ENCODE assay signal across 9 cellular contexts in the genomic region with DNA sequence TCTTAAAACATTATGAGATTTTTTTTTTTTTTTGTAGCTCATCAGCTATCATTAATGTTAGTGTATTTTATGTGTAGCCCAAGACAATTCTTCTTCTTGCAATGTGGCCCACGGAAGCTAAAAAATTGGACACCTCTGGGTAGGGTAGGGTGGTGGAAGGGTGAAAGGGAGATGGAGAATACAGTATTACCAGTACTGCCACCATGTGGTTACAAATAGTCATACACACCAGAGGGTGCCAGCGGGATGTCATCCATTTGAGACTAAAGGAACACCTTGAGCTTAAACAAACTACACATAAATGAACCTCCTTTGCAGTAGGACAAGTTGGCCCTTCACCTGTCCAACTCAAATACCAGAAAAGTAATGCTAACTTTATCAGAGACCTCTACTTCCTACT.
A peak's percentile ranks its signal among the peaks of the same experiment; 100 is the strongest.
DNase-seq lines count a peak whose midpoint lies in the region; ATAC-seq and TF ChIP-seq lines count a peak whose summit lies in the region.
"Had no signal": no experiment of that assay in that cellular context is flagged by ENCODE, and none has a peak within 500 bp of the region (broad histone marks: within the 10 kb centered on the region; RNA-seq: fewer than 3 reads in every experiment).

No MANE protein-coding gene starts in this region.

- no peaks in the 10 kb centered on the region for H3K36me3 ChIP-seq in A673 (ENCODE audit: insufficient read depth, low read length, poor library complexity, severe bottlenecking)
- H3K36me3 ChIP-seq in trophoblast cell (ENCODE audit: control insufficient read depth in 1 of 2, insufficient read depth in 2 of 2, low read length in 2 of 2): no peaks in the 10 kb centered on the region

- intact Hi-C loops in A673 (cut with micrococcal nuclease; ENCODE audit: unreplicated experiment): loop anchor here (5.0 kb wide), 1 partner anchor 929 kb away; no protein-coding TSS in a partner anchor
- intact Hi-C loops in right cardiac atrium (cut with DNase I): loop anchor here in 2 of 4 donors (10.0 kb wide), 1 partner anchor 927 kb away; no protein-coding TSS in a partner anchor

- BruUV-seq in A673 (replicated peaks; lab: Mats Ljungman, UMichigan): no TSS peak

- H3K4me3 Mint-ChIP-seq in T-helper 17 cell: no peak overlapping the region

- no CpG with 5 or more reads among the region's 2 CpGs for WGBS in trophoblast cell (ENCODE audit: extremely low coverage, insufficient coverage, insufficient read length)
- WGBS in right cardiac atrium: 47% methylated on average over 2 of the region's 2 CpGs

- H3K14ac ChIP-seq in trophoblast cell (ENCODE audit: low read length): no peak overlapping the region

- H3K4me3 ChIP-seq in A673 (ENCODE audit: low read depth, low read length, poor library complexity, severe bottlenecking) (no peak overlapping the region), astrocyte of the spinal cord (ENCODE audit: low read depth, low read length) (no peak overlapping the region), trophoblast cell (ENCODE audit: low read depth, low read length) (no peak overlapping the region), right cardiac atrium (ENCODE audit: low read length) (no peak overlapping the region)
- H3K4me3 ChIP-seq: skin epidermis had no signal

- H3K9ac ChIP-seq in trophoblast cell (ENCODE audit: low read length): no peak overlapping the region

- H3K4me2 ChIP-seq in trophoblast cell (ENCODE audit: low read length): no peak overlapping the region

- no peaks in the 10 kb centered on the region for H3K27me3 ChIP-seq in A673 (replicated peaks; ENCODE audit: insufficient read depth, low read depth, low read length, poor library complexity)
- H3K27me3 ChIP-seq in trophoblast cell (ENCODE audit: insufficient read depth, low read length): no peaks in the 10 kb centered on the region
- H3K27me3 ChIP-seq in right cardiac atrium (ENCODE audit: control insufficient read depth, insufficient read depth): no peaks in the 10 kb centered on the region

- no peak overlapping the region for H2BK5ac ChIP-seq in trophoblast cell (ENCODE audit: low read depth, low read length, poor library complexity)

- POLR2A ChIA-PET in A673 (lab: Charles Lee; ENCODE audit: low non-redundant PET): no interaction called here

- H3K27ac ChIP-seq in A673 (ENCODE audit: low read depth, low read length, poor library complexity, severe bottlenecking) (no peak overlapping the region), trophoblast cell (ENCODE audit: low read depth, low read length) (no peak overlapping the region), right cardiac atrium (ENCODE audit: low read length) (no peak overlapping the region)
- H3K27ac ChIP-seq: skin epidermis had no signal

- no peak overlapping the region for H3K18ac ChIP-seq in trophoblast cell (ENCODE audit: low read length)

- H3K4ac ChIP-seq in trophoblast cell (ENCODE audit: low read depth, low read length): no peak overlapping the region

- CTCF ChIA-PET in A673 (lab: Charles Lee): no interaction called here

- H3K4me1 ChIP-seq in A673 (ENCODE audit: insufficient read depth, low read length, poor library complexity, severe bottlenecking) (no peaks in the 10 kb centered on the region), trophoblast cell (ENCODE audit: control insufficient read depth in 1 of 2, insufficient read depth in 2 of 2, low read length in 2 of 2) (no peaks in the 10 kb centered on the region), right cardiac atrium (ENCODE audit: control insufficient read depth, insufficient read depth, low read length) (no peaks in the 10 kb centered on the region)

- no peak overlapping the region for H2AK5ac ChIP-seq in trophoblast cell (ENCODE audit: low read length)

- H3K36me3 Mint-ChIP-seq in T-helper 17 cell (ENCODE audit: low read depth): no peaks in the 10 kb centered on the region

- peak; percentile 87 for ATAC-seq in GM18520 (IDR thresholded peaks at IDR 0.05; ENCODE audit: unreplicated experiment)
- ATAC-seq in HG03196 (IDR thresholded peaks at IDR 0.05; ENCODE audit: unreplicated experiment): peak; percentile 58
- ATAC-seq in T-helper 17 cell: no peak
- ATAC-seq in right cardiac atrium: no peak

- H3K4me1 Mint-ChIP-seq in T-helper 17 cell: no peaks in the 10 kb centered on the region

- no peak overlapping the region for H2BK12ac ChIP-seq in trophoblast cell (ENCODE audit: low read length)

- H3K27me3 Mint-ChIP-seq in T-helper 17 cell: no peaks in the 10 kb centered on the region

- no peak overlapping the region for H4K91ac ChIP-seq in trophoblast cell (ENCODE audit: low read depth, low read length)

- no peaks in the 10 kb centered on the region for H3K9me3 ChIP-seq in A673 (ENCODE audit: low read depth, low read length, poor library complexity, severe bottlenecking)
- H3K9me3 ChIP-seq in trophoblast cell (ENCODE audit: insufficient read depth, low read depth, low read length): no peaks in the 10 kb centered on the region
- H3K9me3 ChIP-seq in T-helper 17 cell (ENCODE audit: control insufficient read depth, low read length, poor library complexity, severe bottlenecking): peaks cover 4% of the 10 kb centered on the region
- H3K9me3 ChIP-seq in right cardiac atrium (ENCODE audit: control insufficient read depth, low read length): no peaks in the 10 kb centered on the region

- in situ Hi-C loops in astrocyte of the spinal cord (cut with HindIII; ENCODE audit: low sequenced_read_pairs): no loop called here

- no peak overlapping the region for H2AFZ ChIP-seq in trophoblast cell (ENCODE audit: insufficient read depth, low read length, poor library complexity)

- H3K23ac ChIP-seq in trophoblast cell (ENCODE audit: low read length): no peak overlapping the region

- H4K8ac ChIP-seq in trophoblast cell (ENCODE audit: low read depth, low read length): no peak overlapping the region

- no peak overlapping the region for H2BK120ac ChIP-seq in trophoblast cell (ENCODE audit: insufficient read depth, low read length, poor library complexity)

- H4K12ac ChIP-seq in trophoblast cell (ENCODE audit: low read depth, low read length): no peak overlapping the region

- H3K79me1 ChIP-seq in trophoblast cell (ENCODE audit: low read length): no peaks in the 10 kb centered on the region

- H3K79me2 ChIP-seq in trophoblast cell (ENCODE audit: control insufficient read depth, insufficient read depth, low read length, poor library complexity): no peaks in the 10 kb centered on the region

- H3K27ac Mint-ChIP-seq in T-helper 17 cell: no peak overlapping the region

- peak; percentile 40; the same call in 1 of the 2 replicates for TF ChIP-seq CTCF in A673 (conservative IDR thresholded peaks at IDR 0.05; ENCODE audit: low read depth, low read length)
- TF ChIP-seq CTCF in astrocyte of the spinal cord (IDR thresholded peaks at IDR 0.05; ENCODE audit: low read depth, low read length): peak; percentile 16

- peak; percentile 25 for DNase-seq in A673 (ENCODE audit: low spot score)
- DNase-seq in astrocyte of the spinal cord (ENCODE audit: low read depth, low spot score): no peak
- DNase-seq in trophoblast cell: peak; percentile 30 to 66
- DNase-seq in nucleus accumbens (lab: John Stamatoyannopoulos, UW): no peak
- DNase-seq in T-helper 17 cell: no peak
- no peak for DNase-seq in right cardiac atrium

Comparison
In these comparisons a context has a peak if more than half of its experiments do, and no peak if none do; other contexts are left out.
1. DNase-seq: peak in A673 (single experiment) and trophoblast cell (2 of 2); none in astrocyte of the spinal cord (single experiment), nucleus accumbens (0 of 56), T-helper 17 cell (0 of 3) and right cardiac atrium (0 of 3).
2. ATAC-seq: peak in GM18520 (single experiment) and HG03196 (single experiment); none in T-helper 17 cell (single experiment) and right cardiac atrium (0 of 2).